In genomic region chr5:180470361-180470760, GRCh38 we compare ENCODE assay signal across 1 cellular context.
TF ChIP-seq lines count a peak whose summit lies in the region.

No MANE protein-coding gene starts in this region.

TF ChIP-seq in SK-N-SH, 30 proteins besides CTCF, POLR2A, EP300 and RAD21:
- TF ChIP-seq IRF3 (IDR thresholded peaks at IDR 0.05; ENCODE audit: low read depth, low read length): no peak
- TF ChIP-seq NFIC (IDR thresholded peaks at IDR 0.05; ENCODE audit: borderline replicate concordance): no peak
- no peak for TF ChIP-seq JUND (IDR thresholded peaks at IDR 0.05)
- no peak for TF ChIP-seq FOXJ3 (CRISPR knock-in tag; IDR thresholded peaks at IDR 0.05)
- no peak for TF ChIP-seq EZH2phosphoT487 (IDR thresholded peaks at IDR 0.05; ENCODE audit: borderline replicate concordance, low read depth)
TF ChIP-seq in SK-N-SH: peak in this region for 0.
